22 cellular contexts compared by ENCODE assay signal in genomic region chr14:53915364-53916014, GRCh38. TPM values are rescaled to one million over a fixed set of nuclear protein-coding genes. Genes with fewer than 3 reads are reported as not detected.
DNase-seq lines count a peak whose midpoint lies in the region; ATAC-seq and TF ChIP-seq lines count a peak whose summit lies in the region.
"Had no signal": no experiment of that assay in that cellular context is flagged by ENCODE, and none has a peak within 500 bp of the region (broad histone marks: within the 10 kb centered on the region; RNA-seq: fewer than 3 reads in every experiment).

No MANE protein-coding gene starts in this region.

- no peak overlapping the region for H3K27ac ChIP-seq in left lung
- H3K27ac ChIP-seq in subcutaneous abdominal adipose tissue (ENCODE audit: low read depth, low read length), result peak overlapping the region; percentile 13
- H3K27ac ChIP-seq in spleen, result no peak overlapping the region
- H3K27ac ChIP-seq in smooth muscle cell (ENCODE audit: low read depth), result no peak overlapping the region
- H3K27ac ChIP-seq: HL-60, SJSA1 had no signal

- no peaks in the 10 kb centered on the region for H3F3A ChIP-seq in smooth muscle cell (ENCODE audit: low read depth)

- H3K27me3 ChIP-seq in left lung (no peaks in the 10 kb centered on the region), subcutaneous abdominal adipose tissue (ENCODE audit: control insufficient read depth in 5 of 5, insufficient read depth in 4 of 5, low read length in 5 of 5) (no peaks in the 10 kb centered on the region), spleen (replicated peaks in 1 of 7) (no peaks in the 10 kb centered on the region), smooth muscle cell (ENCODE audit: low read depth) (no peaks in the 10 kb centered on the region)

- H3K79me2 ChIP-seq in smooth muscle cell (ENCODE audit: low read depth), result no peaks in the 10 kb centered on the region

- no peak for TF ChIP-seq POLR2A in spleen (IDR thresholded peaks at IDR 0.05)

- H3K4me3 ChIP-seq in left lung (no peak overlapping the region), subcutaneous abdominal adipose tissue (ENCODE audit: low read depth in 1 of 5, low read length in 5 of 5) (no peak overlapping the region), spleen (no peak overlapping the region), smooth muscle cell (no peak overlapping the region)
- H3K4me3 ChIP-seq: HAP-1, SJSA1 had no signal

- H3K9me3 ChIP-seq in left lung (no peaks in the 10 kb centered on the region), subcutaneous abdominal adipose tissue (ENCODE audit: control insufficient read depth in 5 of 5, low read length in 5 of 5) (no peaks in the 10 kb centered on the region), spleen (peaks cover 0 to 9% (median 2%) of the 10 kb centered on the region in 8 donors), smooth muscle cell (replicated peaks; ENCODE audit: low read depth) (no peaks in the 10 kb centered on the region)
- H3K9me3 ChIP-seq: HAP-1, SJSA1 had no signal

- TF ChIP-seq CTCF in left lung (IDR thresholded peaks at IDR 0.05), result no peak
- TF ChIP-seq CTCF in spleen (IDR thresholded peaks at IDR 0.05 in 8 of 11, conservative IDR thresholded peaks at IDR 0.05 in 3 of 11), result no peak
- no peak for TF ChIP-seq CTCF in smooth muscle cell (IDR thresholded peaks at IDR 0.05; ENCODE audit: borderline replicate concordance, insufficient read depth, poor library complexity, severe bottlenecking)

- H2AFZ ChIP-seq in smooth muscle cell (ENCODE audit: low read depth), result no peak overlapping the region

- DNase-seq in EL (peak; percentile 22), RPMI7951 (ENCODE audit: low read depth) (peak; percentile 6), left lung (no peak), spleen (no peak), smooth muscle cell (lab: John Stamatoyannopoulos, UW; ENCODE audit: unreplicated experiment) (no peak)
- DNase-seq: CD4-positive, alpha-beta T cell; COR-L47; DMS79; KG1; NCI-H1092 treated with DMSO at 0.1 percent for 48 hours; NCI-H1436 treated with DMSO at 0.1 percent for 48 hours; NCI-H2029; NCI-H226; NCI-H510A treated with DMSO at 0.1 percent for 48 hours; NCI-H748 treated with DMSO at 0.1 percent for 48 hours; NK-92 treated with Interleukin-12 subunit alpha and Interleukin-12 subunit beta, amount 100 ng/mL, for 24 hours had no signal

- H4K20me1 ChIP-seq in smooth muscle cell (ENCODE audit: low read depth), result no peaks in the 10 kb centered on the region

- no peaks in the 10 kb centered on the region for H3K36me3 ChIP-seq in left lung
- H3K36me3 ChIP-seq in subcutaneous abdominal adipose tissue (ENCODE audit: control insufficient read depth in 5 of 5, insufficient read depth in 5 of 5, low read length in 5 of 5), result no peaks in the 10 kb centered on the region
- no peaks in the 10 kb centered on the region for H3K36me3 ChIP-seq in spleen
- no peaks in the 10 kb centered on the region for H3K36me3 ChIP-seq in smooth muscle cell (ENCODE audit: low read depth)
- H3K36me3 ChIP-seq: HAP-1, SJSA1 had no signal

- intact Hi-C loops in left lung (cut with DNase I), result no loop called here
- intact Hi-C loops in spleen (cut with DNase I; ENCODE audit: low total_unique reads), result no loop called here

- H3K4me2 ChIP-seq in smooth muscle cell, result no peak overlapping the region

- no peak overlapping the region for H3K9ac ChIP-seq in subcutaneous abdominal adipose tissue (ENCODE audit: low read length in 5 of 5)
- H3K9ac ChIP-seq in smooth muscle cell (ENCODE audit: low read depth), result no peak overlapping the region

- 58 to 70% (median 63%) methylated on average over 4 of the region's 4 CpGs for WGBS in spleen, 5 donors
- 93% methylated on average over 4 of the region's 4 CpGs for WGBS in smooth muscle cell (ENCODE audit: low lambda C conversion rate)

- H3K4me1 ChIP-seq in left lung, result no peaks in the 10 kb centered on the region
- peaks cover 0 to 16% (median 8%) of the 10 kb centered on the region in 5 donors for H3K4me1 ChIP-seq in subcutaneous abdominal adipose tissue (ENCODE audit: control insufficient read depth in 5 of 5, insufficient read depth in 5 of 5, low read length in 5 of 5)
- no peaks in the 10 kb centered on the region for H3K4me1 ChIP-seq in spleen
- H3K4me1 ChIP-seq in smooth muscle cell (ENCODE audit: low read depth), result no peaks in the 10 kb centered on the region
- H3K4me1 ChIP-seq: SJSA1 had no signal

- ATAC-seq in left lung (peak; percentile 41), GM21576 (IDR thresholded peaks at IDR 0.05; ENCODE audit: unreplicated experiment) (no peak)
- ATAC-seq: Panc1 had no signal

RNA-seq across cellular contexts. Expression of gene BMP4, which starts 41.1 kb away (rescaled TPM):
- 76.8 and 77.1 TPM in 2 replicates for total RNA-seq in RPMI7951 (2014; rRNA removed; shearing (Covaris generic))
- total RNA-seq in left lung, result 10 to 100 TPM; 14.0 to 39.3 TPM
- 1 to 10 TPM; 3.3 to 8.9 (median 4.1) TPM for total RNA-seq in spleen
- 1 to 10 TPM; 1.0 to 2.9 (median 2.1) TPM for polyA plus RNA-seq in spleen
- 30.5 and 33.0 TPM in 2 replicates for total RNA-seq in smooth muscle cell
- polyA plus RNA-seq in smooth muscle cell, result 32.4 and 38.2 TPM in 2 replicates
- total RNA-seq: CD4-positive, alpha-beta T cell had no signal

Comparison
In these comparisons a context has a peak if more than half of its experiments do, and no peak if none do; other contexts are left out.
1. DNase-seq: peak in EL (single experiment) and RPMI7951 (single experiment); none in left lung (0 of 2), spleen (single experiment) and smooth muscle cell (single experiment).